Comparison of ENCODE assay signal across 27 cellular contexts in the genomic region with DNA sequence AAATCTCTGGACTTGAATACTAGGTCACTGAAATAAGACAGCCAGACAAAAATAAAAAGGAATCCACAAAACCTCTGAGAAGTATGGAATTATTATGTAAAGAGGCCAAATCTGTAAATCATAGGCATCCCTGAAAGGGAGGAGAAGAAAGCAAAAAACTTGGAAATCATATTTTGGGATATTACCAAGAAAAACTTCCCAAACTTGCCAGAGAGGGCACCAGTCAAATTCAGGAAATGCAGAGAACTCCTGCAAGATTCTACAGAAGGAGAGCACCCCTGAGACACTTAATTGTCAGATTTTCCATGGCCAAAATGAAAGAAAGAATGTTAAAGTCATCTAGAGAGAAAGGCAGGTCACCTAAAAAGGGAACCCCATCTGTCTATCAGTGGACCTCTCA.
"Had no signal": no experiment of that assay in that cellular context is flagged by ENCODE, and none has a peak within 500 bp of the region (broad histone marks: within the 10 kb centered on the region; RNA-seq: fewer than 3 reads in every experiment).

No MANE protein-coding gene starts in this region.

- H3K27me3 Mint-ChIP-seq: activated CD4-positive, alpha-beta T cell treated with anti-CD3 and anti-CD28 coated beads, Interleukin-2, amount 10 ng/mL, durations not matched to agents 24 days and 14 days; activated CD8-positive, alpha-beta T cell treated with anti-CD3 and anti-CD28 coated beads for 36 hours; activated naive CD4-positive, alpha-beta T cell treated with anti-CD3 and anti-CD28 coated beads, Interleukin-2, amount 50 U/mL, for 24 hours; activated naive CD8-positive, alpha-beta T cell treated with anti-CD3 and anti-CD28 coated beads, Interleukin-2, amount 10 ng/mL, durations not matched to agents 7 days and 5 days; activated T-helper 17 cell treated with anti-CD3 and anti-CD28 coated beads, Interleukin-2, amount 50 U/mL, for 72 hours; central memory CD8-positive, alpha-beta T cell had no signal

- H3K4me1 Mint-ChIP-seq: activated CD4-positive, alpha-beta T cell treated with anti-CD3 and anti-CD28 coated beads, Interleukin-2, amount 10 ng/mL, durations not matched to agents 24 days and 14 days; activated naive CD4-positive, alpha-beta T cell treated with anti-CD3 and anti-CD28 coated beads, Interleukin-2, amount 50 U/mL, for 24 hours; activated naive CD8-positive, alpha-beta T cell treated with anti-CD3 and anti-CD28 coated beads, Interleukin-2, amount 10 ng/mL, durations not matched to agents 7 days and 5 days; activated T-helper 17 cell treated with anti-CD3 and anti-CD28 coated beads, Interleukin-2, amount 50 U/mL, for 72 hours; central memory CD8-positive, alpha-beta T cell had no signal

- H3K9me3 ChIP-seq: SK-N-SH had no signal

- H3K36me3 Mint-ChIP-seq: activated naive CD4-positive, alpha-beta T cell treated with anti-CD3 and anti-CD28 coated beads, Interleukin-2, amount 50 U/mL, for 24 hours; activated naive CD8-positive, alpha-beta T cell treated with anti-CD3 and anti-CD28 coated beads, Interleukin-2, amount 10 ng/mL, durations not matched to agents 7 days and 5 days had no signal

- H3K36me3 ChIP-seq: ascending aorta, cardiac muscle cell, SJSA1 had no signal

- H3K27ac Mint-ChIP-seq: activated CD4-positive, alpha-beta T cell treated with anti-CD3 and anti-CD28 coated beads, Interleukin-2, amount 10 ng/mL, durations not matched to agents 24 days and 14 days; activated CD8-positive, alpha-beta T cell treated with anti-CD3 and anti-CD28 coated beads for 36 hours; activated naive CD4-positive, alpha-beta T cell treated with anti-CD3 and anti-CD28 coated beads, Interleukin-2, amount 50 U/mL, for 24 hours; activated naive CD8-positive, alpha-beta T cell treated with anti-CD3 and anti-CD28 coated beads, Interleukin-2, amount 10 ng/mL, durations not matched to agents 7 days and 5 days; activated T-cell treated with anti-CD3 and anti-CD28 coated beads, Interleukin-2, amount 50 U/mL, for 72 hours; activated T-helper 17 cell treated with anti-CD3 and anti-CD28 coated beads, Interleukin-2, amount 50 U/mL, for 72 hours; T-helper 1 cell treated with Interleukin-12 subunit alpha and Interleukin-12 subunit beta and Interleukin-4 antibody, amounts not matched to agents 30 μg/mL and 1 μg/mL, for 36 hours; T-helper 2 cell treated with Interferon-gamma antibody and Interleukin-4, amounts not matched to agents 5 μg/mL and 100 μg/mL, for 36 hours had no signal

- H3K4me3 Mint-ChIP-seq: activated CD4-positive, alpha-beta T cell treated with anti-CD3 and anti-CD28 coated beads, Interleukin-2, amount 10 ng/mL, durations not matched to agents 24 days and 14 days; activated CD8-positive, alpha-beta T cell treated with anti-CD3 and anti-CD28 coated beads for 36 hours; activated naive CD4-positive, alpha-beta T cell treated with anti-CD3 and anti-CD28 coated beads, Interleukin-2, amount 50 U/mL, for 24 hours; activated naive CD8-positive, alpha-beta T cell treated with anti-CD3 and anti-CD28 coated beads, Interleukin-2, amount 10 ng/mL, durations not matched to agents 7 days and 5 days; activated T-cell treated with anti-CD3 and anti-CD28 coated beads, Interleukin-2, amount 50 U/mL, for 72 hours; activated T-helper 17 cell treated with anti-CD3 and anti-CD28 coated beads, Interleukin-2, amount 50 U/mL, for 72 hours; central memory CD8-positive, alpha-beta T cell; T-helper 1 cell treated with Interleukin-12 subunit alpha and Interleukin-12 subunit beta and Interleukin-4 antibody, amounts not matched to agents 30 μg/mL and 1 μg/mL, for 36 hours; T-helper 2 cell treated with Interferon-gamma antibody and Interleukin-4, amounts not matched to agents 5 μg/mL and 100 μg/mL, for 36 hours had no signal

- H3K9ac ChIP-seq: SK-N-SH had no signal

- H3K4me3 ChIP-seq: ascending aorta, cardiac muscle cell, SJSA1 had no signal

- DNase-seq: activated CD4-positive, alpha-beta T cell treated with anti-CD3 and anti-CD28 coated beads, Interleukin-2, amount 10 ng/mL, durations not matched to agents 24 days and 14 days; activated CD4-positive, alpha-beta T cell treated with anti-CD3 and anti-CD28 coated beads, Interleukin-2, amount 50 U/mL, for 4 hours; activated CD8-positive, alpha-beta T cell treated with anti-CD3 and anti-CD28 coated beads for 36 hours; activated effector memory CD4-positive, alpha-beta T cell treated with anti-CD3 and anti-CD28 coated beads, Interleukin-2, amount 50 U/mL, for 16 hours; activated naive CD4-positive, alpha-beta T cell treated with Interleukin-2 at 50 U/mL for 16 hours; activated naive CD8-positive, alpha-beta T cell treated with anti-CD3 and anti-CD28 coated beads, Interleukin-2, amount 10 ng/mL, durations not matched to agents 7 days and 5 days; activated T-cell treated with anti-CD3 and anti-CD28 coated beads, Interleukin-2, amount 50 U/mL, for 1 hour; activated T-cell treated with anti-CD3 and anti-CD28 coated beads, Interleukin-2, amount 50 U/mL, for 72 hours; amygdala; Karpas-422; NCI-H1105; NCI-H1417 treated with DMSO at 0.1 percent for 48 hours; NCI-H187 treated with DMSO at 0.1 percent for 48 hours; NCI-H2081 treated with DMSO at 0.1 percent for 48 hours; NCI-H226; NCI-H446 treated with DMSO at 0.1 percent for 48 hours; NCI-H524; Right ventricle myocardium superior; SK-N-SH had no signal

- H3K4me1 ChIP-seq: ascending aorta, SJSA1 had no signal

- H3K4me2 ChIP-seq: SK-N-SH had no signal

- H3K27me3 ChIP-seq: ascending aorta, cardiac muscle cell, SJSA1 had no signal

- H3K27ac ChIP-seq: ascending aorta, cardiac muscle cell, SJSA1 had no signal
